In the genomic region with DNA sequence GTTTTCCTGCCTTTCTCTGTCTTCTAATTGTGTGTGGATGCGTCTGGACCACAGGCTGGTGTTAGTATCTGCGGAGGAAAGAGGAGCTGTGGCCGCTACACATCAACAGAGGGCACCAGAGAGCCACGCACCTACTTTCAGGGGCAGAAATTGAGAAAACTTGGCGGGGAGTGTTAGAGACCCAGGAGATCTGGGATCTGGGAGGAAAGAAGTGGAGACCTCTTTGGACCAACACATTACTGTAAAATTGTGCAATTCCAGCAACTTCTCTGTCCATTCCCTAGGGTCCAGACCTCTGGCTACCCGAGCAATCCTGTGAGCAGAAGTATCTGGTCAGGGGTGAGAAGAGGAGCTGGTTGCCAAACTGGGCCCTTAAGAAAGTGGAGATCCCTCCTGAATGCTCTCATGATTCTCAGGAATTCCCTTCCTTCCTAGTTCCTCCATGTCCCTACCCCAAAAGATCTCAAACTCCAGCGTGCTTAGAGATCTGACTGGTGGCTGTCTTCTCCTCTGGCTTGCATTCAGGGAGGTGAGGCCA, we compare ENCODE assay signal across 8 cellular contexts. TPM values are rescaled to one million over a fixed set of nuclear protein-coding genes. Genes with fewer than 3 reads are reported as not detected.
DNase-seq lines count a peak whose midpoint lies in the region; ATAC-seq, FAIRE-seq and TF ChIP-seq lines count a peak whose summit lies in the region.

No MANE protein-coding gene starts in this region.

- H3K36me3 ChIP-seq in muscle layer of duodenum (ENCODE audit: control insufficient read depth in 1 of 2, insufficient read depth in 2 of 2, low read length in 2 of 2) = no peaks in the 10 kb centered on the region

- peaks cover 35% of the 10 kb centered on the region for H3K4me1 ChIP-seq in A549
- peaks cover 0 to 27% of the 10 kb centered on the region in 2 donors for H3K4me1 ChIP-seq in muscle layer of duodenum (ENCODE audit: control insufficient read depth in 1 of 2, insufficient read depth in 2 of 2, low read length in 2 of 2)

- 18% methylated on average over 7 of the region's 7 CpGs for WGBS in A549 (ENCODE audit: missing lambda C conversion rate)

- DNase-seq in A549 (ENCODE audit: low read depth in 1 of 2, low spot score in 1 of 2) (peak; percentile 69), GM12865 (ENCODE audit: low read depth) (peak; percentile 40), NCI-H2227 (lab: John Stamatoyannopoulos, UW; ENCODE audit: unreplicated experiment) (peak; percentile 71), epithelial cell of prostate (ENCODE audit: low read depth, low spot score) (no peak), superior temporal gyrus (ENCODE audit: extremely low spot score) (peak; percentile 83)
- peak; percentile 5 to 14 for DNase-seq in activated CD4-positive, alpha-beta T cell treated with anti-CD3 and anti-CD28 coated beads, Interleukin-2, amount 50 U/mL, for 4 hours

- H3K4me3 ChIP-seq in A549 (no peak overlapping the region), GM12865 (ENCODE audit: low read depth, low read length) (no peak overlapping the region), muscle layer of duodenum (ENCODE audit: low read depth in 1 of 2, low read length in 2 of 2) (peak overlapping the region in 1 of 2 donors; percentile 86)

- ATAC-seq in A549 (peak; percentile 54 to 76), GM21381 (IDR thresholded peaks at IDR 0.05; ENCODE audit: unreplicated experiment) (no peak)

- no peaks in the 10 kb centered on the region for H3K27me3 ChIP-seq in muscle layer of duodenum (ENCODE audit: low read depth, low read length)

- no peak for TF ChIP-seq POLR2A in A549 (IDR thresholded peaks at IDR 0.05; ENCODE audit: low read length)

- H3K9me3 ChIP-seq in A549 = no peaks in the 10 kb centered on the region
- no peaks in the 10 kb centered on the region for H3K9me3 ChIP-seq in muscle layer of duodenum (ENCODE audit: control insufficient read depth in 1 of 2, low read length in 2 of 2)

- peak overlapping the region; percentile 96 for H3K4me2 ChIP-seq in A549

- no peak for TF ChIP-seq EP300 in A549 (IDR thresholded peaks at IDR 0.05)

- POLR2A ChIA-PET in A549 (lab: Yijun Ruan, JAX) = interaction anchor here (0.6 to 1.3 kb wide), 5 partner anchors 19 to 130 kb away, joined by 3 to 5 read pairs (median 4); no protein-coding TSS in a partner anchor

- CTCF ChIA-PET in A549 (lab: Yijun Ruan, JAX) = interaction anchor here (0.6 to 42.7 kb wide), 23 partner anchors 10 to 484 kb away, joined by 3 to 2212 read pairs (median 13); a partner anchor contains a TSS

- FAIRE-seq in A549 (lab: Jason Lieb, UNC) = peak; percentile 54

- peak overlapping the region; percentile 97 to 98; a peak in 5 of 6 replicates for H3K27ac ChIP-seq in A549
- H3K27ac ChIP-seq in epithelial cell of prostate = peak overlapping the region; percentile 63
- peak overlapping the region; percentile 33 for H3K27ac ChIP-seq in muscle layer of duodenum (ENCODE audit: low read length)

- TF ChIP-seq RAD21 in A549 (conservative IDR thresholded peaks at IDR 0.05 in 1 of 2, IDR thresholded peaks at IDR 0.05 in 1 of 2) = peak; percentile 98 to 100

- TF ChIP-seq CTCF in A549 (IDR thresholded peaks at IDR 0.05) (peak; percentile 97), GM12865 (IDR thresholded peaks at IDR 0.05; ENCODE audit: insufficient read depth, low read depth, low read length, missing control alignments) (peak; percentile 91)

TF ChIP-seq in A549, 52 proteins besides CTCF, POLR2A, EP300 and RAD21:
- no peak for TF ChIP-seq JUN (IDR thresholded peaks at IDR 0.05)
- TF ChIP-seq, protein P1, sequence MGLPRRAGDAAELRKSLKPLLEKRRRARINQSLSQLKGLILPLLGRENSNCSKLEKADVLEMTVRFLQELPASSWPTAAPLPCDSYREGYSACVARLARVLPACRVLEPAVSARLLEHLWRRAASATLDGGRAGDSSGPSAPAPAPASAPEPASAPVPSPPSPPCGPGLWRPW (IDR thresholded peaks at IDR 0.05) = no peak
- TF ChIP-seq SMC3 (IDR thresholded peaks at IDR 0.05) = peak; percentile 99
- TF ChIP-seq, protein P2, sequence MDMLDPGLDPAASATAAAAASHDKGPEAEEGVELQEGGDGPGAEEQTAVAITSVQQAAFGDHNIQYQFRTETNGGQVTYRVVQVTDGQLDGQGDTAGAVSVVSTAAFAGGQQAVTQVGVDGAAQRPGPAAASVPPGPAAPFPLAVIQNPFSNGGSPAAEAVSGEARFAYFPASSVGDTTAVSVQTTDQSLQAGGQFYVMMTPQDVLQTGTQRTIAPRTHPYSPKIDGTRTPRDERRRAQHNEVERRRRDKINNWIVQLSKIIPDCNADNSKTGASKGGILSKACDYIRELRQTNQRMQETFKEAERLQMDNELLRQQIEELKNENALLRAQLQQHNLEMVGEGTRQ (IDR thresholded peaks at IDR 0.05) = no peak
- TF ChIP-seq, protein P3, sequence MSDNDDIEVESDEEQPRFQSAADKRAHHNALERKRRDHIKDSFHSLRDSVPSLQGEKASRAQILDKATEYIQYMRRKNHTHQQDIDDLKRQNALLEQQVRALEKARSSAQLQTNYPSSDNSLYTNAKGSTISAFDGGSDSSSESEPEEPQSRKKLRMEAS (IDR thresholded peaks at IDR 0.05) = 0 out of 2 replicates have a peak, but pooled peaks have one; percentile 27
- TF ChIP-seq FOSL2 (IDR thresholded peaks at IDR 0.05) = no peak
- no peak for TF ChIP-seq FOSL2 (CRISPR knock-in tag; IDR thresholded peaks at IDR 0.05)
- TF ChIP-seq MAZ (IDR thresholded peaks at IDR 0.05; ENCODE audit: borderline replicate concordance, low read depth, low read length) = 0 out of 2 replicates have a peak, but pooled peaks have one; percentile 33
- TF ChIP-seq MAFK (IDR thresholded peaks at IDR 0.05; ENCODE audit: partially characterized antibody) = no peak

RNA-seq across cellular contexts. Expression of a gene that starts 1.3 kb away (rescaled TPM):
- 18.7 and 26.2 TPM in 2 replicates for polyA plus RNA-seq in A549 (2011; rRNA removed)
- polyA plus RNA-seq in A549 (2012; cell fraction: cytosol; rRNA removed) = 18.7 and 25.7 TPM in 2 replicates
- polyA plus RNA-seq in A549 (2012; cell fraction: nucleus; rRNA removed) = 56.7 and 57.8 TPM in 2 replicates
- 41.3 to 43.8 TPM (median 41.3 TPM) in 3 replicates for polyA plus RNA-seq in A549 (2017; fragmentation: RNase III; extraction: RNeasy Plus Mini Kit Qiagen cat#74134 plus additional on column Dnase treatment)
- 41.2 and 49.0 TPM in 2 replicates for polyA minus RNA-seq in A549 (2011; rRNA and poly(A)+ RNA removed)

Comparison
In these comparisons a context has a peak if more than half of its experiments do, and no peak if none do; other contexts are left out.
1. H3K27ac ChIP-seq: peak in every context shown above with its lines; median percentile 98 in A549; 63 in epithelial cell of prostate; 33 in muscle layer of duodenum.